ENCODE assay signal across 15 cellular contexts in genomic region chr6:164911873-164912580, GRCh38.
A peak's percentile ranks its signal among the peaks of the same experiment; 100 is the strongest.
DNase-seq lines count a peak whose midpoint lies in the region; ATAC-seq and TF ChIP-seq lines count a peak whose summit lies in the region.
"Had no signal": no experiment of that assay in that cellular context is flagged by ENCODE, and none has a peak within 500 bp of the region (broad histone marks: within the 10 kb centered on the region; RNA-seq: fewer than 3 reads in every experiment).

No MANE protein-coding gene starts in this region.

- H3K27me3 Mint-ChIP-seq in MCF 10A (ENCODE audit: insufficient read depth, unreplicated experiment) = no peaks in the 10 kb centered on the region

- DNase-seq in MCF 10A (ENCODE audit: unreplicated experiment) (peak; percentile 6), breast epithelium (ENCODE audit: low spot score in 2 of 2) (no peak), NCI-H69 (lab: John Stamatoyannopoulos, UW) (peak; percentile 12), left ventricle myocardium inferior (no peak), upper lobe of right lung (no peak), posterior cingulate gyrus (no peak)
- DNase-seq: activated CD4-positive, alpha-beta T cell treated with anti-CD3 and anti-CD28 coated beads, Interleukin-2, amount 50 U/mL, for 1 hour; activated T-cell treated with anti-CD3 and anti-CD28 coated beads, Interleukin-2, amount 50 U/mL, for 48 hours; H9; NCI-H226; occipital lobe; T-helper 2 cell had no signal

- H3K9me3 ChIP-seq in breast epithelium (peaks cover 0 to under 1% of the 10 kb centered on the region in 2 donors), left ventricle myocardium inferior (replicated peaks) (peaks cover 10% of the 10 kb centered on the region), upper lobe of right lung (no peaks in the 10 kb centered on the region)

- H3K27ac ChIP-seq in breast epithelium (no peak overlapping the region), left ventricle myocardium inferior (replicated peaks) (no peak overlapping the region), upper lobe of right lung (no peak overlapping the region)

- H3K36me3 Mint-ChIP-seq in MCF 10A (ENCODE audit: insufficient read depth, unreplicated experiment) = no peaks in the 10 kb centered on the region

- peak overlapping the region; percentile 28 for H3K4me3 Mint-ChIP-seq in MCF 10A (ENCODE audit: unreplicated experiment)
- H3K4me3 Mint-ChIP-seq: H9 had no signal

- TF ChIP-seq CTCF in MCF 10A (IDR thresholded peaks at IDR 0.05; ENCODE audit: unreplicated experiment) (no peak), breast epithelium (IDR thresholded peaks at IDR 0.05) (no peak), left ventricle myocardium inferior (IDR thresholded peaks at IDR 0.05; ENCODE audit: borderline replicate concordance) (peak; percentile 20), upper lobe of right lung (IDR thresholded peaks at IDR 0.05) (no peak)

- H3K9me3 Mint-ChIP-seq in MCF 10A (ENCODE audit: unreplicated experiment) = peaks cover under 1% of the 10 kb centered on the region

- no TSS peak for BruUV-seq in MCF 10A (replicated peaks; lab: Mats Ljungman, UMichigan)

- CTCF ChIA-PET in MCF 10A (lab: Yijun Ruan, JAX) = interaction anchor here (0.5 to 0.7 kb wide), 3 partner anchors 51 to 1491 kb away, joined by 3 to 4 read pairs (median 3); no protein-coding TSS in a partner anchor

- POLR2A ChIA-PET in MCF 10A (lab: Yijun Ruan, JAX) = interaction anchor here (0.6 to 0.9 kb wide), 4 partner anchors 264 to 1521 kb away, joined by 3 to 6 read pairs (median 4); no protein-coding TSS in a partner anchor

- H3K27ac Mint-ChIP-seq in MCF 10A (ENCODE audit: low read depth, unreplicated experiment) = no peak overlapping the region

- peaks cover 6% of the 10 kb centered on the region for H3K4me1 Mint-ChIP-seq in MCF 10A (ENCODE audit: insufficient read depth, unreplicated experiment)

- intact Hi-C loops in MCF 10A (cut with micrococcal nuclease) (no loop called here), breast epithelium (cut with DNase I; ENCODE audit: low total_unique reads) (no loop called here), left ventricle myocardium inferior (cut with micrococcal nuclease) (no loop called here), upper lobe of right lung (cut with DNase I) (no loop called here), posterior cingulate gyrus (cut with DNase I) (loop anchor here (10.0 kb wide), 1 partner anchor 217 kb away; no protein-coding TSS in a partner anchor)

- ATAC-seq in upper lobe of right lung (no peak), GM21526 (IDR thresholded peaks at IDR 0.05; ENCODE audit: low FRiP score, unreplicated experiment) (no peak), HG03354 (IDR thresholded peaks at IDR 0.05; ENCODE audit: poor library complexity, severe bottlenecking, unreplicated experiment) (no peak)

- H3K36me3 ChIP-seq in breast epithelium (no peaks in the 10 kb centered on the region), left ventricle myocardium inferior (no peaks in the 10 kb centered on the region), upper lobe of right lung (no peaks in the 10 kb centered on the region)

- H3K27me3 ChIP-seq in breast epithelium (no peaks in the 10 kb centered on the region), left ventricle myocardium inferior (ENCODE audit: low read depth) (no peaks in the 10 kb centered on the region), upper lobe of right lung (no peaks in the 10 kb centered on the region)

- H3K4me1 ChIP-seq in breast epithelium (no peaks in the 10 kb centered on the region), left ventricle myocardium inferior (peaks cover 16% of the 10 kb centered on the region), upper lobe of right lung (no peaks in the 10 kb centered on the region)

- H3K4me3 ChIP-seq in breast epithelium (no peak overlapping the region), left ventricle myocardium inferior (peak overlapping the region; percentile 40), upper lobe of right lung (peak overlapping the region; percentile 9)
- H3K4me3 ChIP-seq: lung had no signal

- no peak for TF ChIP-seq POLR2A in breast epithelium (IDR thresholded peaks at IDR 0.05)

Comparison
In these comparisons a context has a peak if more than half of its experiments do, and no peak if none do; other contexts are left out.
1. DNase-seq: peak in MCF 10A (single experiment) and NCI-H69 (single experiment); none in breast epithelium (0 of 2), left ventricle myocardium inferior (single experiment), upper lobe of right lung (single experiment) and posterior cingulate gyrus (0 of 10).
2. H3K4me3 ChIP-seq: peak in left ventricle myocardium inferior (single experiment) and upper lobe of right lung (single experiment); none in breast epithelium (0 of 3).